ENCODE assay signal across 12 cellular contexts in genomic region chr11:124752471-124753100, GRCh38. TPM values are rescaled to one million over a fixed set of nuclear protein-coding genes. Genes with fewer than 3 reads are reported as not detected.
DNase-seq lines count a peak whose midpoint lies in the region; ATAC-seq and TF ChIP-seq lines count a peak whose summit lies in the region.
"Had no signal": no experiment of that assay in that cellular context is flagged by ENCODE, and none has a peak within 500 bp of the region (broad histone marks: within the 10 kb centered on the region; RNA-seq: fewer than 3 reads in every experiment).

No MANE protein-coding gene starts in this region.

- TF ChIP-seq EP300 in transverse colon (IDR thresholded peaks at IDR 0.05; ENCODE audit: low read depth), result no peak

- no peaks in the 10 kb centered on the region for H3K36me3 Mint-ChIP-seq in WTC11

- TF ChIP-seq CTCF in breast epithelium (IDR thresholded peaks at IDR 0.05), result no peak
- TF ChIP-seq CTCF in mammary epithelial cell (conservative IDR thresholded peaks at IDR 0.05 in 1 of 2, IDR thresholded peaks at IDR 0.05 in 1 of 2; ENCODE audit: extremely low read depth in 1 of 2, insufficient read depth in 1 of 2, low read depth in 1 of 2, low read length in 2 of 2), result no peak
- no peak for TF ChIP-seq CTCF in WTC11 (IDR thresholded peaks at IDR 0.05)
- no peak for TF ChIP-seq CTCF in transverse colon (IDR thresholded peaks at IDR 0.05)
- no peak for TF ChIP-seq CTCF in testis (IDR thresholded peaks at IDR 0.05)

- no peaks in the 10 kb centered on the region for H3K9me3 Mint-ChIP-seq in WTC11

- H3K9me3 ChIP-seq in breast epithelium (no peaks in the 10 kb centered on the region), mammary epithelial cell (replicated peaks; ENCODE audit: insufficient read depth, low read length) (no peaks in the 10 kb centered on the region), iPS-15b (ENCODE audit: control insufficient read depth, insufficient read depth, low read length) (no peaks in the 10 kb centered on the region), transverse colon (no peaks in the 10 kb centered on the region), testis (no peaks in the 10 kb centered on the region)
- H3K9me3 ChIP-seq: psoas muscle had no signal

- no peaks in the 10 kb centered on the region for H3K79me2 ChIP-seq in mammary epithelial cell (ENCODE audit: insufficient read depth, low read length)

- peaks cover 0 to 28% of the 10 kb centered on the region in 2 donors for H3K27me3 ChIP-seq in breast epithelium
- peaks cover 19% of the 10 kb centered on the region for H3K27me3 ChIP-seq in mammary epithelial cell (ENCODE audit: insufficient read depth, low read length)
- H3K27me3 ChIP-seq in iPS-15b (ENCODE audit: control insufficient read depth, insufficient read depth, low read length), result peaks cover 100% of the 10 kb centered on the region
- peaks cover 31% of the 10 kb centered on the region for H3K27me3 ChIP-seq in transverse colon
- no peaks in the 10 kb centered on the region for H3K27me3 ChIP-seq in testis

- DNase-seq in breast epithelium (ENCODE audit: low spot score in 2 of 2) (no peak), mammary epithelial cell (no peak), WTC11 (ENCODE audit: low spot score) (no peak), transverse colon (no peak), testis (no peak)
- DNase-seq: NCI-H1048, NCI-H510A, psoas muscle, RPMI8226 had no signal

- H3K27ac ChIP-seq in breast epithelium (peak overlapping the region in 1 of 2 donors; percentile 71), mammary epithelial cell (ENCODE audit: insufficient read depth, low read depth, low read length) (no peak overlapping the region), transverse colon (peak overlapping the region; percentile 81 to 92 (median 85)), testis (no peak overlapping the region)
- H3K27ac ChIP-seq: psoas muscle had no signal

- no TSS peak for BruUV-seq in mammary epithelial cell (replicated peaks; lab: Mats Ljungman, UMichigan)

- peak overlapping the region in 2 of 3 donors; percentile 48 to 63 for H3K4me3 ChIP-seq in breast epithelium
- H3K4me3 ChIP-seq in mammary epithelial cell (replicated peaks in 1 of 3; ENCODE audit: insufficient read depth in 1 of 3, low read depth in 2 of 3, low read length in 3 of 3), result no peak overlapping the region
- H3K4me3 ChIP-seq in iPS-15b (ENCODE audit: low read depth, low read length), result peak overlapping the region; percentile 37
- H3K4me3 ChIP-seq in transverse colon, result peak overlapping the region in 3 of 4 donors; percentile 47 to 57 (median 49)
- H3K4me3 ChIP-seq in testis, result no peak overlapping the region
- H3K4me3 ChIP-seq: psoas muscle had no signal

- no peak overlapping the region for H2AFZ ChIP-seq in mammary epithelial cell (ENCODE audit: low read depth, low read length)

- CTCF ChIA-PET in mammary epithelial cell (lab: Charles Lee; ENCODE audit: low non-redundant PET) (no interaction called here), WTC11 (lab: Charles Lee) (interaction anchor here (0.7 to 3.7 kb wide), 13 partner anchors 10 to 124 kb away, joined by 3 to 26 read pairs (median 4); partner anchors contain the start of genes ESAM, ROBO3, SIAE and SPA17)

- H3K36me3 ChIP-seq in breast epithelium (no peaks in the 10 kb centered on the region), mammary epithelial cell (ENCODE audit: insufficient read depth, low read length) (no peaks in the 10 kb centered on the region), iPS-15b (ENCODE audit: control insufficient read depth, insufficient read depth, low read length) (no peaks in the 10 kb centered on the region), transverse colon (no peaks in the 10 kb centered on the region), testis (ENCODE audit: low read depth, missing control alignments) (no peaks in the 10 kb centered on the region)

- dilution Hi-C loops in mammary epithelial cell (cut with HindIII; ENCODE audit: low sequenced_read_pairs), result no loop called here

- TF ChIP-seq POLR2A in breast epithelium (IDR thresholded peaks at IDR 0.05) (no peak), transverse colon (IDR thresholded peaks at IDR 0.05) (no peak), testis (IDR thresholded peaks at IDR 0.05) (no peak)

- intact Hi-C loops in breast epithelium (cut with DNase I; ENCODE audit: low total_unique reads), result no loop called here
- intact Hi-C loops in mammary epithelial cell (cut with micrococcal nuclease), result no loop called here
- intact Hi-C loops in transverse colon (cut with DNase I; ENCODE audit: low total_unique reads), result no loop called here
- intact Hi-C loops in testis (cut with DNase I; ENCODE audit: low total_unique reads), result no loop called here

- H3K27me3 Mint-ChIP-seq in WTC11 (ENCODE audit: low read depth), result peaks cover 100% of the 10 kb centered on the region

- 92% methylated on average over 10 of the region's 10 CpGs for WGBS in mammary epithelial cell (ENCODE audit: low coverage, missing lambda C conversion rate)
- WGBS in transverse colon (ENCODE audit: low coverage in 1 of 2), 2 donors, result 64 to 82% methylated on average over 5 to 10 of the region's 10 CpGs
- 20 to 42% methylated on average over 10 of the region's 10 CpGs for WGBS in testis, 2 donors

- no peak overlapping the region for H3K4me2 ChIP-seq in mammary epithelial cell (ENCODE audit: insufficient read depth, low read depth, low read length)

- H3K4me1 Mint-ChIP-seq in WTC11, result peaks cover 45% of the 10 kb centered on the region

- in situ Hi-C loops in mammary epithelial cell (cut with MboI; ENCODE audit: low sequenced_read_pairs in 2 of 2) (loop anchor here in 1 of 2 donors (25.0 kb wide), 1 partner anchor 340 kb away; the partner anchor contains the start of gene OR8B4), transverse colon (cut with MboI; ENCODE audit: low pct_ligation_motif_present in 1 of 4, low pct_unique_long_range_greater_than_20kb in 1 of 4, low sequenced_read_pairs in 3 of 4) (loop anchor here in 1 of 4 donors (25.0 kb wide), 1 partner anchor 90 kb away; the partner anchor contains the start of genes SIAE and SPA17)

- H3K27ac Mint-ChIP-seq in WTC11, result no peak overlapping the region

- peak overlapping the region; percentile 77 for H3K4me3 Mint-ChIP-seq in WTC11

- H3K4me1 ChIP-seq in breast epithelium, result no peaks in the 10 kb centered on the region
- no peaks in the 10 kb centered on the region for H3K4me1 ChIP-seq in mammary epithelial cell (ENCODE audit: insufficient read depth, low read length)
- H3K4me1 ChIP-seq in iPS-15b (ENCODE audit: control insufficient read depth, insufficient read depth, low read length), result peaks cover 6% of the 10 kb centered on the region
- peaks cover 6 to 44% (median 24%) of the 10 kb centered on the region in 4 donors for H3K4me1 ChIP-seq in transverse colon
- peaks cover 5% of the 10 kb centered on the region for H3K4me1 ChIP-seq in testis

- no peak overlapping the region for H3K9ac ChIP-seq in mammary epithelial cell (ENCODE audit: insufficient read depth, low read length)
- no peak overlapping the region for H3K9ac ChIP-seq in iPS-15b (ENCODE audit: low read depth, low read length)

- ATAC-seq in WTC11 (peak; percentile 53), HG03460 (IDR thresholded peaks at IDR 0.05; ENCODE audit: unreplicated experiment) (no peak), GM18511 (IDR thresholded peaks at IDR 0.05; ENCODE audit: unreplicated experiment) (no peak)
- ATAC-seq: psoas muscle had no signal

- POLR2A ChIA-PET in WTC11 (lab: Charles Lee), result interaction anchor here (0.6 to 0.7 kb wide), 2 partner anchors 9 to 764 kb away, joined by 3 to 4 read pairs; no protein-coding TSS in a partner anchor

- no peaks in the 10 kb centered on the region for H4K20me1 ChIP-seq in mammary epithelial cell (ENCODE audit: insufficient read depth, low read length)

TF ChIP-seq in WTC11, 78 proteins besides CTCF, POLR2A, EP300 and RAD21 (continues in another document):
- TF ChIP-seq, protein P1, sequence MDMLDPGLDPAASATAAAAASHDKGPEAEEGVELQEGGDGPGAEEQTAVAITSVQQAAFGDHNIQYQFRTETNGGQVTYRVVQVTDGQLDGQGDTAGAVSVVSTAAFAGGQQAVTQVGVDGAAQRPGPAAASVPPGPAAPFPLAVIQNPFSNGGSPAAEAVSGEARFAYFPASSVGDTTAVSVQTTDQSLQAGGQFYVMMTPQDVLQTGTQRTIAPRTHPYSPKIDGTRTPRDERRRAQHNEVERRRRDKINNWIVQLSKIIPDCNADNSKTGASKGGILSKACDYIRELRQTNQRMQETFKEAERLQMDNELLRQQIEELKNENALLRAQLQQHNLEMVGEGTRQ (CRISPR knock-in tag; IDR thresholded peaks at IDR 0.05), result peak; percentile 77

RNA-seq across cellular contexts. Expression of gene VSIG2, which starts 0.5 kb away (rescaled TPM):
- total RNA-seq in breast epithelium, result 10 to 100 TPM in 1 of 3 donors, 1 to 10 TPM in 1, not detected in 1; 8.8 to 20.5 TPM
- not detected for total RNA-seq in mammary epithelial cell
- polyA plus RNA-seq in mammary epithelial cell, result not detected
- polyA minus RNA-seq in mammary epithelial cell, result not detected
- total RNA-seq in WTC11 (2021), result 0.46 to 0.79 TPM (median 0.71 TPM) in 3 replicates
- total RNA-seq in transverse colon, result 100 to 1,000 TPM in 3 of 4 donors, 10 to 100 TPM in 1; 91.3 to 160 (median 108) TPM
- total RNA-seq in testis, result 1 to 10 TPM in 1 of 2 donors, under 1 TPM in 1; 0.74 to 1.3 TPM
- 4.4 TPM for polyA plus RNA-seq in testis (ENCODE audit: insufficient read depth, low read depth, low replicate concordance)

RNA-seq across cellular contexts. Expression of gene ESAM, which starts 9.5 kb away (rescaled TPM):
- total RNA-seq in breast epithelium (10 to 100 TPM; 11.6 to 38.7 (median 19.8) TPM), mammary epithelial cell (under 1 TPM in 1 of 2 donors, not detected in 1; 0.17 TPM), WTC11 (2021) (0.44 to 0.64 TPM (median 0.48 TPM) in 3 replicates), transverse colon (10 to 100 TPM in 1 of 4 donors, 1 to 10 TPM in 3; 5.8 to 10.1 (median 6.5) TPM), testis (10 to 100 TPM in 1 of 2 donors, 1 to 10 TPM in 1; 6.0 to 10.6 TPM)
- polyA plus RNA-seq in mammary epithelial cell (not detected), testis (ENCODE audit: insufficient read depth, low read depth, low replicate concordance) (15.8 TPM)
- polyA minus RNA-seq in mammary epithelial cell, result not detected

RNA-seq across cellular contexts. Expression of gene NRGN, which starts 12.8 kb away (rescaled TPM):
- under 1 TPM; 0.33 to 0.48 (median 0.44) TPM for total RNA-seq in breast epithelium
- total RNA-seq in mammary epithelial cell, result 1 to 10 TPM in 1 of 2 donors, not detected in 1; 3.8 TPM
- 7.4 TPM for polyA plus RNA-seq in mammary epithelial cell
- polyA minus RNA-seq in mammary epithelial cell, result 5.4 TPM
- total RNA-seq in WTC11 (2021), result 1.9 to 2.9 TPM (median 2.5 TPM) in 3 replicates
- total RNA-seq in transverse colon, result 1 to 10 TPM in 1 of 4 donors, under 1 TPM in 1, not detected in 2; 0.96 to 1.5 TPM
- 1 to 10 TPM; 3.0 to 5.5 TPM for total RNA-seq in testis
- polyA plus RNA-seq in testis (ENCODE audit: insufficient read depth, low read depth, low replicate concordance), result 10.4 TPM

RNA-seq across cellular contexts. Expression of gene MSANTD2, which starts 47.6 kb away (rescaled TPM):
- total RNA-seq in breast epithelium (10 to 100 TPM; 10.9 to 34.2 (median 27.2) TPM), mammary epithelial cell (1 to 10 TPM; 8.7 to 9.7 TPM), WTC11 (2021) (16.5 to 17.5 TPM (median 16.8 TPM) in 3 replicates), transverse colon (10 to 100 TPM in 2 of 4 donors, 1 to 10 TPM in 2; 8.1 to 40.0 (median 15.1) TPM), testis (10 to 100 TPM; 11.3 to 19.1 TPM)
- polyA plus RNA-seq in mammary epithelial cell (1.9 TPM), testis (ENCODE audit: insufficient read depth, low read depth, low replicate concordance) (7.4 TPM)
- 4.3 TPM for polyA minus RNA-seq in mammary epithelial cell

Comparison
In these comparisons a context has a peak if more than half of its experiments do, and no peak if none do; other contexts are left out.
1. H3K4me3 ChIP-seq: peak in breast epithelium (2 of 3), iPS-15b (single experiment) and transverse colon (3 of 4); none in mammary epithelial cell (0 of 3) and testis (0 of 2).
2. H3K27ac ChIP-seq: peak in transverse colon (4 of 4); none in mammary epithelial cell (single experiment) and testis (0 of 2).
3. RNA of gene VSIG2, which starts 0.5 kb away (total RNA-seq): 91.3 to 160 TPM in transverse colon; 8.8 to 20.5 TPM in breast epithelium, 0.74 to 1.3 TPM in testis, 0.46 to 0.79 TPM in WTC11 and not detected in mammary epithelial cell; every median in the first group is over 4 times any median in the second.